8 cellular contexts compared by ENCODE assay signal in genomic region chr12:63779498-63780481, GRCh38. TPM values are rescaled to one million over a fixed set of nuclear protein-coding genes. Genes with fewer than 3 reads are reported as not detected.
DNase-seq lines count a peak whose midpoint lies in the region; TF ChIP-seq lines count a peak whose summit lies in the region.

Gene RXYLT1 (plus strand): TSS chr12:63779909. CDS start chr12:63779961, 52 bp downstream.

- TF ChIP-seq EP300 in stomach (IDR thresholded peaks at IDR 0.05): no peak

- peak within 1 kb of the TSS; percentile 88 to 93 (median 92) for H3K27ac ChIP-seq in stomach

- TF ChIP-seq CTCF in LNCaP clone FGC (IDR thresholded peaks at IDR 0.05; ENCODE audit: control insufficient read depth, extremely low read depth, insufficient read depth) (no peak), fibroblast of the aortic adventitia (IDR thresholded peaks at IDR 0.05; ENCODE audit: insufficient read depth, low read length) (no peak), nephron progenitor cell (IDR thresholded peaks at IDR 0.05) (no peak), stomach (IDR thresholded peaks at IDR 0.05) (no peak)

- no peaks in the 10 kb centered on the region for H3K9me3 Mint-ChIP-seq in nephron progenitor cell

- TF ChIP-seq POLR2A in stomach (IDR thresholded peaks at IDR 0.05): no peak

- peak within 1 kb of the TSS; percentile 81 for H3K4me3 ChIP-seq in LNCaP clone FGC (ENCODE audit: low read depth, low read length)
- H3K4me3 ChIP-seq in fibroblast of the aortic adventitia (ENCODE audit: low read depth, low read length): peak within 1 kb of the TSS; percentile 91
- H3K4me3 ChIP-seq in stomach: peak within 1 kb of the TSS; percentile 72 to 86 (median 78)

- H3K36me3 Mint-ChIP-seq in nephron progenitor cell (ENCODE audit: low read depth): peaks cover 26% of the 10 kb centered on the region

- H3K27me3 Mint-ChIP-seq in nephron progenitor cell (ENCODE audit: low read depth, poor library complexity): no peaks in the 10 kb centered on the region

- no peaks in the 10 kb centered on the region for H3K9me3 ChIP-seq in stomach

- peak within 1 kb of the TSS; percentile 96 for H3K4me3 Mint-ChIP-seq in nephron progenitor cell

- H3K4me1 Mint-ChIP-seq in nephron progenitor cell: peaks cover 29% of the 10 kb centered on the region

- H3K27me3 ChIP-seq in stomach: no peaks in the 10 kb centered on the region

- H3K36me3 ChIP-seq in stomach: peaks cover 0 to 27% (median 24%) of the 10 kb centered on the region in 4 donors

- intact Hi-C loops in stomach (cut with DNase I; ENCODE audit: low total_unique reads): no loop called here

- DNase-seq in ELR (ENCODE audit: low read depth): peak; percentile 84
- DNase-seq in H4 (ENCODE audit: low spot score): peak; percentile 65
- DNase-seq in LNCaP clone FGC (ENCODE audit: low read depth): no peak
- DNase-seq in SHP77 treated with DMSO at 0.1 percent for 48 hours (lab: John Stamatoyannopoulos, UW): peak; percentile 56
- DNase-seq in activated effector memory CD4-positive, alpha-beta T cell treated with anti-CD3 and anti-CD28 coated beads, Interleukin-2, amount 50 U/mL, for 16 hours: peak; percentile 94
- DNase-seq in fibroblast of the aortic adventitia (ENCODE audit: low read depth): peak; percentile 72
- peak; percentile 88 for DNase-seq in nephron progenitor cell
- peak; percentile 85 for DNase-seq in stomach

- 0% methylated on average over 47 to 86 of the region's 86 CpGs for WGBS in stomach, 5 donors

- peaks cover 0 to 17% (median 8%) of the 10 kb centered on the region in 4 donors for H3K4me1 ChIP-seq in stomach

- peak within 1 kb of the TSS; percentile 95 for H3K27ac Mint-ChIP-seq in nephron progenitor cell

RNA-seq across cellular contexts. Expression of gene RXYLT1, which starts in this region (rescaled TPM):
- total RNA-seq in H4 (2014; rRNA removed; shearing (Covaris generic)): 28.9 and 33.5 TPM in 2 replicates
- total RNA-seq in fibroblast of the aortic adventitia (ENCODE audit: low replicate concordance) (22.1 and 22.5 TPM in 2 replicates), stomach (10 to 100 TPM in 3 of 5 donors, 1 to 10 TPM in 2; 4.5 to 33.0 (median 11.6) TPM)
- polyA plus RNA-seq in stomach: 10 to 100 TPM in 2 of 3 donors, 1 to 10 TPM in 1; 7.7 to 14.4 (median 10.8) TPM
